ENCODE assay signal across 1 cellular context in the genomic region with DNA sequence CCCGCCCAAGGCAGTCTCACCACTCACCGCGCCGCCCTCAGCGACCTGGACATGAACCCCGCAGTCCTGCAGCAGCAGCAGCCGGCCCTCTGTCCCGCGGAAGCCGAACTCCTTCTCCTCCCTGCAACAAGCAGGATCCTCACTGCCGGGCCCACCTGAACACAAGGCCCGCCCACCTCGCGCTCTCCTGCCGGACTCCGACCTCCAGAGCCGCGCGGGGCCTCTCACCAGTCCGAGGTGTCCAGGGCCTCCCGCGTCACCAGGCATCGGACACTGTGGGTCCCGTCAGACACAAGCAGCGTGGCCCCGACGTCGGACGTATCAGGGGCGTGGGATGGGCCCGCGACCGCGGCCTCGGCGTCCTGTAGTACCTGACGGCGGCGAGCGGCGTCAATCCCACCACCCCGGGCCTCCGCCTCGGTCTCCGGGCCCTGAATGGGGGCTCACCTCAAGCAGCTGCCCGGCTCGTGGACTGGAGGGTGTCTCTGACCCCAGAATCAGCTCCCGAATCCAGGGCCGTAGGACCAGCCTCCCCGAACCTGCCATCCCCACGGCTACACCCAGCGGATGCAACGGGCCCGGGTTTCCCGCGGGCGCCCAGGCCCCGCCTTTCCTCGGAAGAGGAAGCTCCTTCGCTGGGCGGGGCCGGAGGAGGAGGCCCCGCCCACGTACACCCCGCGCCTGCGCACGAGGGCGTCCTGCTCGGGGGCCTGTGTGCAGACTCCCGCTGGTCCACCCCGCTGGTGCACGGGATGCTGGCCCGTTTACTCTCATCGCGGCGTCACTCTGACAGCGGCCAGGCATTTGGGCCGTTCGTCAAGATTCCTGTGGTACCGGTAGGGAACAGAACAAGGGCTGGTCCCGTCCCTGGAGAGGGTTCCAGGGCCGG.
TF ChIP-seq lines count a peak whose summit lies in the region.

Gene ACD, minus strand, starts transcription at position 586 of the 889 bp plus-strand sequence. Its CDS starts 40 bp downstream, at position 546.

TF ChIP-seq in K562, 482 proteins besides CTCF, POLR2A, EP300 and RAD21 (continued from another document):
- TF ChIP-seq, protein P1, sequence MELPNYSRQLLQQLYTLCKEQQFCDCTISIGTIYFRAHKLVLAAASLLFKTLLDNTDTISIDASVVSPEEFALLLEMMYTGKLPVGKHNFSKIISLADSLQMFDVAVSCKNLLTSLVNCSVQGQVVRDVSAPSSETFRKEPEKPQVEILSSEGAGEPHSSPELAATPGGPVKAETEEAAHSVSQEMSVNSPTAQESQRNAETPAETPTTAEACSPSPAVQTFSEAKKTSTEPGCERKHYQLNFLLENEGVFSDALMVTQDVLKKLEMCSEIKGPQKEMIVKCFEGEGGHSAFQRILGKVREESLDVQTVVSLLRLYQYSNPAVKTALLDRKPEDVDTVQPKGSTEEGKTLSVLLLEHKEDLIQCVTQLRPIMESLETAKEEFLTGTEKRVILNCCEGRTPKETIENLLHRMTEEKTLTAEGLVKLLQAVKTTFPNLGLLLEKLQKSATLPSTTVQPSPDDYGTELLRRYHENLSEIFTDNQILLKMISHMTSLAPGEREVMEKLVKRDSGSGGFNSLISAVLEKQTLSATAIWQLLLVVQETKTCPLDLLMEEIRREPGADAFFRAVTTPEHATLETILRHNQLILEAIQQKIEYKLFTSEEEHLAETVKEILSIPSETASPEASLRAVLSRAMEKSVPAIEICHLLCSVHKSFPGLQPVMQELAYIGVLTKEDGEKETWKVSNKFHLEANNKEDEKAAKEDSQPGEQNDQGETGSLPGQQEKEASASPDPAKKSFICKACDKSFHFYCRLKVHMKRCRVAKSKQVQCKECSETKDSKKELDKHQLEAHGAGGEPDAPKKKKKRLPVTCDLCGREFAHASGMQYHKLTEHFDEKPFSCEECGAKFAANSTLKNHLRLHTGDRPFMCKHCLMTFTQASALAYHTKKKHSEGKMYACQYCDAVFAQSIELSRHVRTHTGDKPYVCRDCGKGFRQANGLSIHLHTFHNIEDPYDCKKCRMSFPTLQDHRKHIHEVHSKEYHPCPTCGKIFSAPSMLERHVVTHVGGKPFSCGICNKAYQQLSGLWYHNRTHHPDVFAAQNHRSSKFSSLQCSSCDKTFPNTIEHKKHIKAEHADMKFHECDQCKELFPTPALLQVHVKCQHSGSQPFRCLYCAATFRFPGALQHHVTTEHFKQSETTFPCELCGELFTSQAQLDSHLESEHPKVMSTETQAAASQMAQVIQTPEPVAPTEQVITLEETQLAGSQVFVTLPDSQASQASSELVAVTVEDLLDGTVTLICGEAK (IDR thresholded peaks at IDR 0.05) = peak; percentile 27; the same call in 1 of the 2 replicates
- TF ChIP-seq, protein P1 (CRISPR knock-in tag; IDR thresholded peaks at IDR 0.05) = no peak
- no peak for TF ChIP-seq SNIP1 (IDR thresholded peaks at IDR 0.05; ENCODE audit: low read depth)
- 0 out of 2 replicates have a peak, but pooled peaks have one; percentile 24 for TF ChIP-seq MYC (IDR thresholded peaks at IDR 0.05; ENCODE audit: low read depth, low read length)
- peak; percentile 43; the same call in 1 of the 2 replicates for TF ChIP-seq MYC (CRISPR knock-in tag; IDR thresholded peaks at IDR 0.05; ENCODE audit: borderline replicate concordance, low read depth)
- no peak for TF ChIP-seq RBM25 (IDR thresholded peaks at IDR 0.05; ENCODE audit: low read depth, low read length, severe bottlenecking)
- TF ChIP-seq MAX (CRISPR knock-in tag; IDR thresholded peaks at IDR 0.05) = peak; percentile 86
- TF ChIP-seq PHF8 (IDR thresholded peaks at IDR 0.05; ENCODE audit: borderline replicate concordance, low read length) = peak; percentile 88; the same call in 1 of the 2 replicates
- peak; percentile 61 to 67; a peak in 3 of 4 replicates for TF ChIP-seq MAZ (CRISPR knock-in tag; conservative IDR thresholded peaks at IDR 0.05 in 1 of 2, IDR thresholded peaks at IDR 0.05 in 1 of 2)
- peak; percentile 54; the same call in 1 of the 2 replicates for TF ChIP-seq POLR2AphosphoS5 (IDR thresholded peaks at IDR 0.05; ENCODE audit: control insufficient read depth, insufficient read depth, low read depth, low read length)
- TF ChIP-seq THRAP3 (IDR thresholded peaks at IDR 0.05; ENCODE audit: borderline replicate concordance) = no peak
- TF ChIP-seq HLTF (IDR thresholded peaks at IDR 0.05) = peak; percentile 82; the same call in 1 of the 2 replicates
- TF ChIP-seq, protein P2, sequence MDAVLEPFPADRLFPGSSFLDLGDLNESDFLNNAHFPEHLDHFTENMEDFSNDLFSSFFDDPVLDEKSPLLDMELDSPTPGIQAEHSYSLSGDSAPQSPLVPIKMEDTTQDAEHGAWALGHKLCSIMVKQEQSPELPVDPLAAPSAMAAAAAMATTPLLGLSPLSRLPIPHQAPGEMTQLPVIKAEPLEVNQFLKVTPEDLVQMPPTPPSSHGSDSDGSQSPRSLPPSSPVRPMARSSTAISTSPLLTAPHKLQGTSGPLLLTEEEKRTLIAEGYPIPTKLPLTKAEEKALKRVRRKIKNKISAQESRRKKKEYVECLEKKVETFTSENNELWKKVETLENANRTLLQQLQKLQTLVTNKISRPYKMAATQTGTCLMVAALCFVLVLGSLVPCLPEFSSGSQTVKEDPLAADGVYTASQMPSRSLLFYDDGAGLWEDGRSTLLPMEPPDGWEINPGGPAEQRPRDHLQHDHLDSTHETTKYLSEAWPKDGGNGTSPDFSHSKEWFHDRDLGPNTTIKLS (IDR thresholded peaks at IDR 0.05; ENCODE audit: borderline replicate concordance, low read depth) = peak; percentile 55; the same call in 1 of the 2 replicates
